ENCODE assay signal across 14 cellular contexts in genomic region chr14:99065551-99065950, GRCh38.
"Had no signal": no experiment of that assay in that cellular context is flagged by ENCODE, and none has a peak within 500 bp of the region (broad histone marks: within the 10 kb centered on the region; RNA-seq: fewer than 3 reads in every experiment).

No MANE protein-coding gene starts in this region.

- H2AFZ ChIP-seq: parathyroid adenoma had no signal

- H3K36me3 ChIP-seq: left ventricle myocardium inferior, tibial artery, vagina had no signal

- ATAC-seq: activated CD4-positive, CD25-positive, alpha-beta regulatory T cell treated with anti-CD3 and anti-CD28 coated beads, Interleukin-2, amount 50 U/mL, for 24 hours; activated CD8-positive, alpha-beta memory T cell treated with anti-CD3 and anti-CD28 coated beads, Interleukin-2, amount 10 ng/mL, durations not matched to agents 7 days and 5 days; activated naive CD4-positive, alpha-beta T cell treated with anti-CD3 and anti-CD28 coated beads, Interleukin-2, amount 50 U/mL, for 72 hours; activated T-cell treated with anti-CD3 and anti-CD28 coated beads, Interleukin-2, amount 50 U/mL, for 4 hours had no signal

- H3K9me3 ChIP-seq: body of pancreas, vagina had no signal

- H3K27me3 ChIP-seq: body of pancreas, tibial artery, vagina had no signal

- H3K9ac ChIP-seq: parathyroid adenoma had no signal

- H3K79me2 ChIP-seq: parathyroid adenoma had no signal

- H3K4me3 ChIP-seq: body of pancreas, left ventricle myocardium inferior, tibial artery, vagina had no signal

- H3K4me1 ChIP-seq: left ventricle myocardium inferior, parathyroid adenoma, vagina had no signal

- DNase-seq: activated effector memory CD4-positive, alpha-beta T cell treated with anti-CD3 and anti-CD28 coated beads, Interleukin-2, amount 50 U/mL, for 16 hours; activated T-cell treated with anti-CD3 and anti-CD28 coated beads, Interleukin-2, amount 50 U/mL, for 4 hours; amniotic stem cell; body of pancreas; effector memory CD4-positive, alpha-beta T cell; glutamatergic neuron; left ventricle myocardium inferior; retina; tibial artery had no signal

- H3K27ac ChIP-seq: left ventricle myocardium inferior, parathyroid adenoma, tibial artery, vagina had no signal
